In genomic region chr3:152268501-152269422, GRCh38 we compare ENCODE assay signal across 1 cellular context.
TF ChIP-seq lines count a peak whose summit lies in the region.

Gene MBNL1 (plus strand): TSS chr3:152268929. CDS start chr3:152300194, 31,265 bp downstream.

TF ChIP-seq in H1, 55 proteins besides CTCF, POLR2A, EP300 and RAD21 (continued from another document):
- peak; percentile 80 for TF ChIP-seq POLR2AphosphoS5 (IDR thresholded peaks at IDR 0.05; ENCODE audit: low read depth, low read length)
- no peak for TF ChIP-seq CREB1 (IDR thresholded peaks at IDR 0.05)
- TF ChIP-seq NRF1 (IDR thresholded peaks at IDR 0.05; ENCODE audit: low read depth, low read length): no peak
- TF ChIP-seq E2F6 (IDR thresholded peaks at IDR 0.05): peak; percentile 95
- peak; percentile 98 for TF ChIP-seq ASH2L (IDR thresholded peaks at IDR 0.05; ENCODE audit: low read length)
- no peak for TF ChIP-seq POU5F1 (IDR thresholded peaks at IDR 0.05; ENCODE audit: low read depth, low read length)
- TF ChIP-seq KDM4A (IDR thresholded peaks at IDR 0.05; ENCODE audit: low read depth, low read length, severe bottlenecking): peak; percentile 20
- TF ChIP-seq CHD2 (IDR thresholded peaks at IDR 0.05; ENCODE audit: low read length): peak; percentile 70
- peak; percentile 96; the same call in 1 of the 2 replicates for TF ChIP-seq RBBP5 (IDR thresholded peaks at IDR 0.05; ENCODE audit: borderline replicate concordance, low read depth, low read length)
- peak in 1 of 2 experiments; percentile 42; a peak in 2 of 4 replicates for TF ChIP-seq HDAC2 (IDR thresholded peaks at IDR 0.05; ENCODE audit: borderline replicate concordance in 1 of 2, low read depth in 2 of 2, low read length in 2 of 2)
- TF ChIP-seq TCF12 (IDR thresholded peaks at IDR 0.05; ENCODE audit: low read depth, low read length): no peak
- TF ChIP-seq SIX5 (IDR thresholded peaks at IDR 0.05; ENCODE audit: low read depth, low read length): no peak
- TF ChIP-seq RXRA (IDR thresholded peaks at IDR 0.05; ENCODE audit: insufficient read depth, low read depth, low read length): 0 out of 2 replicates have a peak, but pooled peaks have one; percentile 9
- TF ChIP-seq TAF1 (IDR thresholded peaks at IDR 0.05; ENCODE audit: low read depth, low read length): peak; percentile 64
